Comparison of ENCODE assay signal across 35 cellular contexts in the genomic region with DNA sequence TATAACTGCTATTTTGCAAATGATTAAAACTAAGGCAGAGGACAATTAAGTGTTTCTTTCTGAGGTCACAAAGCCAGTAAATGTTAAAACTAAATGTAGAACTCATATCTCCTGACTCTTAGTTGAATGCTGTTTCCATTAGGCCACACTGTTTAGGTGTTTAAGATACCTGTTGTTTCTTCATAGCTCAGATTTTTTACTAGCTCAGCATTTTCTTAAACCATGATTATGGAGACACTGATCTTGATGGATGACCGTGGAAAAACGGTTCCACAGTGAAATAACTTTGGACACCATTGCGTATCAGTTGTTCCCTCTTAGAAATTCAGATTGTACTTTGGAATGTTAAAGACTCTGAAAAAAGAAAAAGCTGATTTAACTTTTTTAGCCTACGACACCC.
"Had no signal": no experiment of that assay in that cellular context is flagged by ENCODE, and none has a peak within 500 bp of the region (broad histone marks: within the 10 kb centered on the region; RNA-seq: fewer than 3 reads in every experiment).

No MANE protein-coding gene starts in this region.

- H3K27ac Mint-ChIP-seq: activated B cell treated with CpG ODN at 0.5 μM for 24 hours; activated CD8-positive, alpha-beta memory T cell treated with anti-CD3 and anti-CD28 coated beads, Interleukin-2, amount 10 ng/mL, durations not matched to agents 7 days and 5 days; activated CD8-positive, alpha-beta T cell treated with anti-CD3 and anti-CD28 coated beads, Interleukin-2, amount 10 ng/mL, durations not matched to agents 7 days and 5 days; activated naive CD4-positive, alpha-beta T cell treated with anti-CD3 and anti-CD28 coated beads for 36 hours; activated naive CD4-positive, alpha-beta T cell treated with anti-CD3 and anti-CD28 coated beads, Interleukin-2, amount 50 U/mL, for 24 hours; activated naive CD8-positive, alpha-beta T cell treated with anti-CD3 and anti-CD28 coated beads for 36 hours; activated naive CD8-positive, alpha-beta T cell treated with anti-CD3 and anti-CD28 coated beads, Interleukin-2, amount 50 U/mL, for 24 hours; activated T-helper 1 cell treated with anti-CD3 and anti-CD28 coated beads, Interleukin-12 subunit alpha, Interleukin-12 subunit beta, Interleukin-2, Interleukin-4 antibody, amounts not matched to agents 30 ng/mL and 10 ng/mL and 1 ng/mL, durations not matched to agents 14 hours and 24 hours and 36 hours; activated T-helper 2 cell treated with anti-CD3 and anti-CD28 coated beads, Interferon-gamma antibody, Interleukin-2, Interleukin-4, amounts not matched to agents 10 μg/mL and 5 μg/mL and 100 μg/mL, durations not matched to agents 14 hours and 24 hours and 36 hours; T-cell; T-helper 1 cell treated with Interleukin-12 subunit alpha and Interleukin-12 subunit beta and Interleukin-4 antibody, amounts not matched to agents 30 μg/mL and 1 μg/mL, for 36 hours; T-helper 2 cell treated with Interferon-gamma antibody and Interleukin-4, amounts not matched to agents 5 μg/mL and 100 μg/mL, for 36 hours had no signal

- H3K4me3 Mint-ChIP-seq: activated B cell treated with CpG ODN at 0.5 μM for 24 hours; activated CD8-positive, alpha-beta memory T cell treated with anti-CD3 and anti-CD28 coated beads, Interleukin-2, amount 10 ng/mL, durations not matched to agents 7 days and 5 days; activated CD8-positive, alpha-beta T cell treated with anti-CD3 and anti-CD28 coated beads, Interleukin-2, amount 10 ng/mL, durations not matched to agents 7 days and 5 days; activated naive CD4-positive, alpha-beta T cell treated with anti-CD3 and anti-CD28 coated beads for 36 hours; activated naive CD4-positive, alpha-beta T cell treated with anti-CD3 and anti-CD28 coated beads, Interleukin-2, amount 50 U/mL, for 24 hours; activated naive CD8-positive, alpha-beta T cell treated with anti-CD3 and anti-CD28 coated beads for 36 hours; activated naive CD8-positive, alpha-beta T cell treated with anti-CD3 and anti-CD28 coated beads, Interleukin-2, amount 50 U/mL, for 24 hours; activated T-helper 1 cell treated with anti-CD3 and anti-CD28 coated beads, Interleukin-12 subunit alpha, Interleukin-12 subunit beta, Interleukin-2, Interleukin-4 antibody, amounts not matched to agents 30 ng/mL and 10 ng/mL and 1 ng/mL, durations not matched to agents 14 hours and 24 hours and 36 hours; T-cell; T-helper 1 cell treated with Interleukin-12 subunit alpha and Interleukin-12 subunit beta and Interleukin-4 antibody, amounts not matched to agents 30 μg/mL and 1 μg/mL, for 36 hours; T-helper 2 cell treated with Interferon-gamma antibody and Interleukin-4, amounts not matched to agents 5 μg/mL and 100 μg/mL, for 36 hours had no signal

- H3K9me3 ChIP-seq: adrenal gland, body of pancreas had no signal

- DNase-seq: activated B cell treated with CpG ODN at 0.5 μM for 24 hours; activated CD4-positive, alpha-beta T cell treated with anti-CD3 and anti-CD28 coated beads for 48 hours; activated CD4-positive, alpha-beta T cell treated with anti-CD3 and anti-CD28 coated beads, Interleukin-2, amount 50 U/mL, for 1 hour; activated CD4-positive, alpha-beta T cell treated with anti-CD3 and anti-CD28 coated beads, Interleukin-2, amount 50 U/mL, for 48 hours; activated CD8-positive, alpha-beta memory T cell treated with anti-CD3 and anti-CD28 coated beads, Interleukin-2, amount 10 ng/mL, durations not matched to agents 7 days and 5 days; activated CD8-positive, alpha-beta memory T cell treated with anti-CD3 and anti-CD28 coated beads, Interleukin-2, amount 50 U/mL, for 4 hours; activated CD8-positive, alpha-beta T cell treated with anti-CD3 and anti-CD28 coated beads, Interleukin-2, amount 10 ng/mL, durations not matched to agents 7 days and 5 days; activated effector memory CD4-positive, alpha-beta T cell treated with anti-CD3 and anti-CD28 coated beads, Interleukin-2, amount 50 U/mL, for 16 hours; activated naive CD4-positive, alpha-beta T cell treated with anti-CD3 and anti-CD28 coated beads for 36 hours; activated naive CD8-positive, alpha-beta T cell treated with anti-CD3 and anti-CD28 coated beads for 36 hours; activated naive CD8-positive, alpha-beta T cell treated with anti-CD3 and anti-CD28 coated beads, Interleukin-2, amount 50 U/mL, for 24 hours; activated T-cell treated with anti-CD3 and anti-CD28 coated beads, Interleukin-2, amount 50 U/mL, for 1 hour; activated T-cell treated with anti-CD3 and anti-CD28 coated beads, Interleukin-2, amount 50 U/mL, for 48 hours; adrenal gland; amygdala; aorta; body of pancreas; caudate nucleus; effector CD8-positive, alpha-beta T cell; foreskin fibroblast; head of caudate nucleus; T-cell; T1000; WERI-Rb-1 had no signal

- H3K9me3 Mint-ChIP-seq: activated B cell treated with CpG ODN at 0.5 μM for 24 hours; activated naive CD4-positive, alpha-beta T cell treated with anti-CD3 and anti-CD28 coated beads for 36 hours; activated naive CD4-positive, alpha-beta T cell treated with anti-CD3 and anti-CD28 coated beads, Interleukin-2, amount 50 U/mL, for 24 hours; activated naive CD8-positive, alpha-beta T cell treated with anti-CD3 and anti-CD28 coated beads for 36 hours; activated naive CD8-positive, alpha-beta T cell treated with anti-CD3 and anti-CD28 coated beads, Interleukin-2, amount 50 U/mL, for 24 hours; activated T-helper 2 cell treated with anti-CD3 and anti-CD28 coated beads, Interferon-gamma antibody, Interleukin-2, Interleukin-4, amounts not matched to agents 10 μg/mL and 5 μg/mL and 100 μg/mL, durations not matched to agents 14 hours and 24 hours and 36 hours; T-cell; T-helper 1 cell treated with Interleukin-12 subunit alpha and Interleukin-12 subunit beta and Interleukin-4 antibody, amounts not matched to agents 30 μg/mL and 1 μg/mL, for 36 hours; T-helper 2 cell treated with Interferon-gamma antibody and Interleukin-4, amounts not matched to agents 5 μg/mL and 100 μg/mL, for 36 hours had no signal

- FAIRE-seq: colon, endometrium, endothelial cell of umbilical vein, frontal cortex had no signal

- H3K36me3 ChIP-seq: adrenal gland had no signal

- H3K4me1 ChIP-seq: body of pancreas had no signal

- H3K27ac ChIP-seq: adrenal gland, body of pancreas, epithelial cell of prostate, WERI-Rb-1 had no signal

- H3K27me3 ChIP-seq: adrenal gland, body of pancreas had no signal

- ATAC-seq: activated CD4-positive, CD25-positive, alpha-beta regulatory T cell treated with anti-CD3 and anti-CD28 coated beads, Interleukin-2, amount 50 U/mL, for 24 hours; activated CD8-positive, alpha-beta memory T cell treated with anti-CD3 and anti-CD28 coated beads, Interleukin-2, amount 10 ng/mL, durations not matched to agents 7 days and 5 days; activated CD8-positive, alpha-beta T cell treated with anti-CD3 and anti-CD28 coated beads, Interleukin-2, amount 10 ng/mL, durations not matched to agents 7 days and 5 days; activated naive CD8-positive, alpha-beta T cell treated with anti-CD3 and anti-CD28 coated beads, Interleukin-2, amount 50 U/mL, for 24 hours; body of pancreas; T-cell had no signal

- H3K27me3 Mint-ChIP-seq: activated B cell treated with CpG ODN at 0.5 μM for 24 hours; activated CD8-positive, alpha-beta memory T cell treated with anti-CD3 and anti-CD28 coated beads, Interleukin-2, amount 10 ng/mL, durations not matched to agents 7 days and 5 days; activated naive CD4-positive, alpha-beta T cell treated with anti-CD3 and anti-CD28 coated beads, Interleukin-2, amount 50 U/mL, for 24 hours; activated naive CD8-positive, alpha-beta T cell treated with anti-CD3 and anti-CD28 coated beads for 36 hours; activated naive CD8-positive, alpha-beta T cell treated with anti-CD3 and anti-CD28 coated beads, Interleukin-2, amount 50 U/mL, for 24 hours; T-cell had no signal

- H3K4me3 ChIP-seq: adrenal gland, body of pancreas had no signal
